ENCODE assay signal across 1 cellular context in the genomic region with DNA sequence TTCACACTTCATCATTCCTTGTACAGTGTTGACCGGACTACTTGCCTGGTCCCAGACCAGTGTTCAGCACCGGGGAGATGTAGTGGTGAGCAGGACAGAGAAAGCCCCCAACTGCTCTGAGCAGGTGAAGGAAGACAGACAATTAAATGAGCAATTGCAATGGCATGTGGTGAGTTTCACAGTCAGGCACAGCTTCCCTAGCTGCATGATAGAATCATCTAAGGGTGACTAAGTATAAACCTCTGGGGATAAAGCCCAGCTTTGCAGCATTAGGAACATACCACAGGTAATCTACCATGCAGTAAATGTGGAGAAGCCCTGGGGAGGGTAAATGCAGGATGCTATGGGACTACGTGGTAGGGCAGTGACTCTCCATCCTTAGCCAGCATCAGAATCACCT.
TF ChIP-seq lines count a peak whose summit lies in the region.

No MANE protein-coding gene starts in this region.

TF ChIP-seq in A549, 52 proteins besides CTCF, POLR2A, EP300 and RAD21 (continued from another document):
- TF ChIP-seq, protein P1, sequence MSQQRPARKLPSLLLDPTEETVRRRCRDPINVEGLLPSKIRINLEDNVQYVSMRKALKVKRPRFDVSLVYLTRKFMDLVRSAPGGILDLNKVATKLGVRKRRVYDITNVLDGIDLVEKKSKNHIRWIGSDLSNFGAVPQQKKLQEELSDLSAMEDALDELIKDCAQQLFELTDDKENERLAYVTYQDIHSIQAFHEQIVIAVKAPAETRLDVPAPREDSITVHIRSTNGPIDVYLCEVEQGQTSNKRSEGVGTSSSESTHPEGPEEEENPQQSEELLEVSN (IDR thresholded peaks at IDR 0.05; ENCODE audit: borderline replicate concordance, low read depth) = no peak
- TF ChIP-seq FOXS1 (CRISPR knock-in tag; IDR thresholded peaks at IDR 0.05) = no peak
- no peak for TF ChIP-seq RARB (CRISPR knock-in tag; IDR thresholded peaks at IDR 0.05)
- TF ChIP-seq SMC3 (IDR thresholded peaks at IDR 0.05) = no peak
- TF ChIP-seq HDAC2 (IDR thresholded peaks at IDR 0.05) = no peak
- no peak for TF ChIP-seq PHF8 (IDR thresholded peaks at IDR 0.05; ENCODE audit: borderline replicate concordance, low read depth)
- no peak for TF ChIP-seq HOXB5 (CRISPR knock-in tag; IDR thresholded peaks at IDR 0.05)
- no peak for TF ChIP-seq RCOR1 (IDR thresholded peaks at IDR 0.05; ENCODE audit: low read depth, low read length)
- TF ChIP-seq CBX2 (IDR thresholded peaks at IDR 0.05; ENCODE audit: borderline replicate concordance, low read depth) = no peak
